1 cellular context compared by ENCODE assay signal in genomic region chr11:72813740-72814138, GRCh38.
TF ChIP-seq lines count a peak whose summit lies in the region.

No MANE protein-coding gene starts in this region.

TF ChIP-seq in HepG2, 621 proteins besides CTCF, POLR2A, EP300 and RAD21 (continued from another document and continues in another):
- no peak for TF ChIP-seq RNF219 (CRISPR knock-in tag; IDR thresholded peaks at IDR 0.05)
- TF ChIP-seq, protein P1, sequence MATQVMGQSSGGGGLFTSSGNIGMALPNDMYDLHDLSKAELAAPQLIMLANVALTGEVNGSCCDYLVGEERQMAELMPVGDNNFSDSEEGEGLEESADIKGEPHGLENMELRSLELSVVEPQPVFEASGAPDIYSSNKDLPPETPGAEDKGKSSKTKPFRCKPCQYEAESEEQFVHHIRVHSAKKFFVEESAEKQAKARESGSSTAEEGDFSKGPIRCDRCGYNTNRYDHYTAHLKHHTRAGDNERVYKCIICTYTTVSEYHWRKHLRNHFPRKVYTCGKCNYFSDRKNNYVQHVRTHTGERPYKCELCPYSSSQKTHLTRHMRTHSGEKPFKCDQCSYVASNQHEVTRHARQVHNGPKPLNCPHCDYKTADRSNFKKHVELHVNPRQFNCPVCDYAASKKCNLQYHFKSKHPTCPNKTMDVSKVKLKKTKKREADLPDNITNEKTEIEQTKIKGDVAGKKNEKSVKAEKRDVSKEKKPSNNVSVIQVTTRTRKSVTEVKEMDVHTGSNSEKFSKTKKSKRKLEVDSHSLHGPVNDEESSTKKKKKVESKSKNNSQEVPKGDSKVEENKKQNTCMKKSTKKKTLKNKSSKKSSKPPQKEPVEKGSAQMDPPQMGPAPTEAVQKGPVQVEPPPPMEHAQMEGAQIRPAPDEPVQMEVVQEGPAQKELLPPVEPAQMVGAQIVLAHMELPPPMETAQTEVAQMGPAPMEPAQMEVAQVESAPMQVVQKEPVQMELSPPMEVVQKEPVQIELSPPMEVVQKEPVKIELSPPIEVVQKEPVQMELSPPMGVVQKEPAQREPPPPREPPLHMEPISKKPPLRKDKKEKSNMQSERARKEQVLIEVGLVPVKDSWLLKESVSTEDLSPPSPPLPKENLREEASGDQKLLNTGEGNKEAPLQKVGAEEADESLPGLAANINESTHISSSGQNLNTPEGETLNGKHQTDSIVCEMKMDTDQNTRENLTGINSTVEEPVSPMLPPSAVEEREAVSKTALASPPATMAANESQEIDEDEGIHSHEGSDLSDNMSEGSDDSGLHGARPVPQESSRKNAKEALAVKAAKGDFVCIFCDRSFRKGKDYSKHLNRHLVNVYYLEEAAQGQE (IDR thresholded peaks at IDR 0.05; ENCODE audit: borderline replicate concordance in 1 of 2, low read depth in 1 of 2, low read length in 2 of 2): no peak; a peak in 1 of 4 replicates
- TF ChIP-seq ZNF292 (CRISPR knock-in tag; IDR thresholded peaks at IDR 0.05; ENCODE audit: borderline replicate concordance, low read depth): no peak
- TF ChIP-seq WIZ (CRISPR knock-in tag; IDR thresholded peaks at IDR 0.05): no peak
- no peak for TF ChIP-seq NFE2L2 (IDR thresholded peaks at IDR 0.05; ENCODE audit: low read length)
- TF ChIP-seq ZNF121 (CRISPR knock-in tag; IDR thresholded peaks at IDR 0.05): no peak
- TF ChIP-seq NR1H2 (CRISPR knock-in tag; IDR thresholded peaks at IDR 0.05; ENCODE audit: borderline replicate concordance, low read depth): no peak
- peak; percentile 85 for TF ChIP-seq ZNF781 (CRISPR knock-in tag; IDR thresholded peaks at IDR 0.05; ENCODE audit: borderline replicate concordance, not compliant biosample characterization)
- no peak for TF ChIP-seq MEF2D (CRISPR knock-in tag; IDR thresholded peaks at IDR 0.05)
- no peak for TF ChIP-seq MTF1 (CRISPR knock-in tag; IDR thresholded peaks at IDR 0.05)
- TF ChIP-seq, protein P2, sequence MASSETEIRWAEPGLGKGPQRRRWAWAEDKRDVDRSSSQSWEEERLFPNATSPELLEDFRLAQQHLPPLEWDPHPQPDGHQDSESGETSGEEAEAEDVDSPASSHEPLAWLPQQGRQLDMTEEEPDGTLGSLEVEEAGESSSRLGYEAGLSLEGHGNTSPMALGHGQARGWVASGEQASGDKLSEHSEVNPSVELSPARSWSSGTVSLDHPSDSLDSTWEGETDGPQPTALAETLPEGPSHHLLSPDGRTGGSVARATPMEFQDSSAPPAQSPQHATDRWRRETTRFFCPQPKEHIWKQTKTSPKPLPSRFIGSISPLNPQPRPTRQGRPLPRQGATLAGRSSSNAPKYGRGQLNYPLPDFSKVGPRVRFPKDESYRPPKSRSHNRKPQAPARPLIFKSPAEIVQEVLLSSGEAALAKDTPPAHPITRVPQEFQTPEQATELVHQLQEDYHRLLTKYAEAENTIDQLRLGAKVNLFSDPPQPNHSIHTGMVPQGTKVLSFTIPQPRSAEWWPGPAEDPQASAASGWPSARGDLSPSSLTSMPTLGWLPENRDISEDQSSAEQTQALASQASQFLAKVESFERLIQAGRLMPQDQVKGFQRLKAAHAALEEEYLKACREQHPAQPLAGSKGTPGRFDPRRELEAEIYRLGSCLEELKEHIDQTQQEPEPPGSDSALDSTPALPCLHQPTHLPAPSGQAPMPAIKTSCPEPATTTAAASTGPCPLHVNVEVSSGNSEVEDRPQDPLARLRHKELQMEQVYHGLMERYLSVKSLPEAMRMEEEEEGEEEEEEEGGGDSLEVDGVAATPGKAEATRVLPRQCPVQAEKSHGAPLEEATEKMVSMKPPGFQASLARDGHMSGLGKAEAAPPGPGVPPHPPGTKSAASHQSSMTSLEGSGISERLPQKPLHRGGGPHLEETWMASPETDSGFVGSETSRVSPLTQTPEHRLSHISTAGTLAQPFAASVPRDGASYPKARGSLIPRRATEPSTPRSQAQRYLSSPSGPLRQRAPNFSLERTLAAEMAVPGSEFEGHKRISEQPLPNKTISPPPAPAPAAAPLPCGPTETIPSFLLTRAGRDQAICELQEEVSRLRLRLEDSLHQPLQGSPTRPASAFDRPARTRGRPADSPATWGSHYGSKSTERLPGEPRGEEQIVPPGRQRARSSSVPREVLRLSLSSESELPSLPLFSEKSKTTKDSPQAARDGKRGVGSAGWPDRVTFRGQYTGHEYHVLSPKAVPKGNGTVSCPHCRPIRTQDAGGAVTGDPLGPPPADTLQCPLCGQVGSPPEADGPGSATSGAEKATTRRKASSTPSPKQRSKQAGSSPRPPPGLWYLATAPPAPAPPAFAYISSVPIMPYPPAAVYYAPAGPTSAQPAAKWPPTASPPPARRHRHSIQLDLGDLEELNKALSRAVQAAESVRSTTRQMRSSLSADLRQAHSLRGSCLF (CRISPR knock-in tag; IDR thresholded peaks at IDR 0.05; ENCODE audit: borderline replicate concordance): peak; percentile 36; the same call in 1 of the 2 replicates
- TF ChIP-seq EED (CRISPR knock-in tag; IDR thresholded peaks at IDR 0.05): no peak; the same call in 1 of the 2 replicates
- TF ChIP-seq PITX1 (CRISPR knock-in tag; IDR thresholded peaks at IDR 0.05): peak; percentile 36; the same call in 1 of the 2 replicates
- TF ChIP-seq ZEB1 (IDR thresholded peaks at IDR 0.05; ENCODE audit: insufficient replicate concordance, low read depth): peak; percentile 33
- TF ChIP-seq ZNF615 (CRISPR knock-in tag; IDR thresholded peaks at IDR 0.05; ENCODE audit: borderline replicate concordance): no peak
- no peak for TF ChIP-seq CHCHD3 (CRISPR knock-in tag; IDR thresholded peaks at IDR 0.05)
- TF ChIP-seq ZSCAN22 (CRISPR knock-in tag; IDR thresholded peaks at IDR 0.05): no peak
- no peak for TF ChIP-seq ZBED4 (CRISPR knock-in tag; IDR thresholded peaks at IDR 0.05; ENCODE audit: borderline replicate concordance)
- no peak for TF ChIP-seq YEATS2 (CRISPR knock-in tag; IDR thresholded peaks at IDR 0.05; ENCODE audit: borderline replicate concordance)
- TF ChIP-seq SSRP1 (CRISPR knock-in tag; IDR thresholded peaks at IDR 0.05): no peak
- no peak for TF ChIP-seq ZNF549 (CRISPR knock-in tag; IDR thresholded peaks at IDR 0.05)
- TF ChIP-seq TSC22D2 (CRISPR knock-in tag; IDR thresholded peaks at IDR 0.05; ENCODE audit: borderline replicate concordance): no peak
- TF ChIP-seq DNMT1 (CRISPR knock-in tag; IDR thresholded peaks at IDR 0.05): no peak
- TF ChIP-seq FOXO1 (CRISPR knock-in tag; IDR thresholded peaks at IDR 0.05): no peak
- TF ChIP-seq ZNF850 (CRISPR knock-in tag; conservative IDR thresholded peaks at IDR 0.05): no peak
- TF ChIP-seq GRHL1 (CRISPR knock-in tag; conservative IDR thresholded peaks at IDR 0.05): no peak
- TF ChIP-seq ZNF343 (CRISPR knock-in tag; IDR thresholded peaks at IDR 0.05): peak; percentile 76
- TF ChIP-seq DNMT3B (CRISPR knock-in tag; conservative IDR thresholded peaks at IDR 0.05): no peak
- no peak; the same call in 1 of the 2 replicates for TF ChIP-seq KMT2A (CRISPR knock-in tag; IDR thresholded peaks at IDR 0.05)
- no peak for TF ChIP-seq HNRNPK (IDR thresholded peaks at IDR 0.05; ENCODE audit: low read depth, low read length, poor library complexity, severe bottlenecking)
- TF ChIP-seq FOXM1 (CRISPR knock-in tag; IDR thresholded peaks at IDR 0.05): no peak
- TF ChIP-seq LBX2 (CRISPR knock-in tag; IDR thresholded peaks at IDR 0.05; ENCODE audit: borderline replicate concordance): no peak; the same call in 1 of the 2 replicates
- TF ChIP-seq ZNF776 (CRISPR knock-in tag; IDR thresholded peaks at IDR 0.05): peak; percentile 24; the same call in 1 of the 2 replicates
- no peak for TF ChIP-seq PAX8 (CRISPR knock-in tag; IDR thresholded peaks at IDR 0.05; ENCODE audit: borderline replicate concordance)
- 0 out of 2 replicates have a peak, but pooled peaks have one; percentile 46 for TF ChIP-seq ZNF567 (CRISPR knock-in tag; IDR thresholded peaks at IDR 0.05; ENCODE audit: borderline replicate concordance)
- TF ChIP-seq ZNF724P (CRISPR knock-in tag; IDR thresholded peaks at IDR 0.05; ENCODE audit: borderline replicate concordance): no peak
- TF ChIP-seq ZNF430 (CRISPR knock-in tag; IDR thresholded peaks at IDR 0.05): no peak; the same call in 1 of the 2 replicates
- peak; percentile 79; the same call in 1 of the 2 replicates for TF ChIP-seq ZNF33B (CRISPR knock-in tag; IDR thresholded peaks at IDR 0.05)
- no peak for TF ChIP-seq GLMP (CRISPR knock-in tag; IDR thresholded peaks at IDR 0.05; ENCODE audit: borderline replicate concordance)
- TF ChIP-seq ZNF230 (CRISPR knock-in tag; IDR thresholded peaks at IDR 0.05): no peak
- TF ChIP-seq, protein P3, sequence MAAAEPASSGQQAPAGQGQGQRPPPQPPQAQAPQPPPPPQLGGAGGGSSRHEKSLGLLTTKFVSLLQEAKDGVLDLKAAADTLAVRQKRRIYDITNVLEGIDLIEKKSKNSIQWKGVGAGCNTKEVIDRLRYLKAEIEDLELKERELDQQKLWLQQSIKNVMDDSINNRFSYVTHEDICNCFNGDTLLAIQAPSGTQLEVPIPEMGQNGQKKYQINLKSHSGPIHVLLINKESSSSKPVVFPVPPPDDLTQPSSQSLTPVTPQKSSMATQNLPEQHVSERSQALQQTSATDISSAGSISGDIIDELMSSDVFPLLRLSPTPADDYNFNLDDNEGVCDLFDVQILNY (CRISPR knock-in tag; conservative IDR thresholded peaks at IDR 0.05): no peak
- TF ChIP-seq ZNF282 (IDR thresholded peaks at IDR 0.05; ENCODE audit: partially characterized antibody): no peak
- no peak; the same call in 1 of the 2 replicates for TF ChIP-seq PHF20 (CRISPR knock-in tag; IDR thresholded peaks at IDR 0.05)
- TF ChIP-seq ZNF773 (CRISPR knock-in tag; IDR thresholded peaks at IDR 0.05; ENCODE audit: borderline replicate concordance): no peak
- TF ChIP-seq DBP (CRISPR knock-in tag; IDR thresholded peaks at IDR 0.05; ENCODE audit: not compliant biosample characterization): no peak
- TF ChIP-seq BORCS8-MEF2B (CRISPR knock-in tag; IDR thresholded peaks at IDR 0.05): peak; percentile 76; the same call in 1 of the 2 replicates
